In the genomic region with DNA sequence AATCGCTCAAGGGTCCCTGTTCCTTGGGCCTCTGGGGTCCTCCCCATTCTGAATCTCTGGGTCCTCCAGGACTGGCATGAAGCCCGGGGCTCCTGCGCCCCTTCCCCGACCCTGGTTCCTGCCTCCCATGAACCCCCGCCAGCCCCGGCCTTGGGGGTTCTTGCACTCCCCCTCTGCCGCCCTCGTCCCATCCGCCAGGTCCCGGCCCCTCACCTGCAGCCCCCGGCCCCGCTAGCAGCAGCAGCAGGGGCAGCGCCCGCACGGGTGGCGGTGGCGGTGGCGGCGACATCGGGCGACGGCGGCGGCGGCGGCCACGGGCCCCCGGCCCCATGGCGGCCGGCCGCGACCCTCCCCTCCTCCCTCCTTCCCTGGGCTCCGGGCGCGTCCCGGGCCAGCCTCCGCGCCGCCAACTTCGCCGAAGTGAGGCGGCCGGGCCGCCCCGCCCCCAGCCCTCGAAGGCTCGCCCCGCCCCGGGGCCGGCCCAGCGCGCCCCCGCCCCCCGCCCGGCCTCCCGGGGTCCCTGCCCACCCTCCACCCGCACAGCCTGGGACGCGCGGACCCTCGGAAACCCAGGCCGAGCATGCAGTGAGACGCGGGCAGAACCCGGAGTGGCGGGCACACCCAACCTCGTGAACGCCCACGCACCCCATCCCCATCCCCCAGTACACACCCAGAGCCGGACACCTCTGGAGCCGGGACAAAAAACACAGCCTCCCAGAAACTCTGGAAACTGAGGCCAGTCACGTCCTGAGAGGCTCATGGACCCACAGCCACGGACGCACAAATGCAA, we compare ENCODE assay signal across 8 cellular contexts. TPM values are rescaled to one million over a fixed set of nuclear protein-coding genes. Genes with fewer than 3 reads are reported as not detected.
A peak's percentile ranks its signal among the peaks of the same experiment; 100 is the strongest.
DNase-seq lines count a peak whose midpoint lies in the region; ATAC-seq and TF ChIP-seq lines count a peak whose summit lies in the region.

A gene (minus strand): TSS at position 421 of the 790 bp plus-strand sequence. CDS start 90 bp downstream, at position 331.

- peaks cover 15% of the 10 kb centered on the region for H3F3A ChIP-seq in smooth muscle cell (ENCODE audit: low read depth)

- H3K79me2 ChIP-seq in smooth muscle cell (ENCODE audit: low read depth), result peaks cover 16% of the 10 kb centered on the region

- H2AFZ ChIP-seq in smooth muscle cell (ENCODE audit: low read depth), result no peak within 1 kb of the TSS

- H3K9ac ChIP-seq in smooth muscle cell (ENCODE audit: low read depth), result peak within 1 kb of the TSS; percentile 87

- H3K4me1 ChIP-seq in smooth muscle cell (ENCODE audit: low read depth), result peaks cover 8% of the 10 kb centered on the region

- peak within 1 kb of the TSS; percentile 88 for H3K4me3 ChIP-seq in H7 (ENCODE audit: insufficient read depth, low read depth, low read length)
- peak within 1 kb of the TSS; percentile 88 for H3K4me3 ChIP-seq in iPS-11a (ENCODE audit: low read depth, low read length)
- peak within 1 kb of the TSS; percentile 89 for H3K4me3 ChIP-seq in smooth muscle cell

- no peak for ATAC-seq in HG03342 (IDR thresholded peaks at IDR 0.05; ENCODE audit: unreplicated experiment)

- H3K36me3 ChIP-seq in H7 (replicated peaks; ENCODE audit: control insufficient read depth, insufficient read depth, low read length) (peaks cover 6% of the 10 kb centered on the region), smooth muscle cell (ENCODE audit: low read depth) (no peaks in the 10 kb centered on the region)

- TF ChIP-seq CTCF in smooth muscle cell (IDR thresholded peaks at IDR 0.05; ENCODE audit: borderline replicate concordance, insufficient read depth, poor library complexity, severe bottlenecking), result no peak

- H4K20me1 ChIP-seq in smooth muscle cell (ENCODE audit: low read depth), result peaks cover 36% of the 10 kb centered on the region

- 10% methylated on average over 16 of the region's 74 CpGs for WGBS in smooth muscle cell (ENCODE audit: low lambda C conversion rate)

- H3K4me2 ChIP-seq in smooth muscle cell, result peak within 1 kb of the TSS; percentile 99

- H3K27ac ChIP-seq in angular gyrus (ENCODE audit: low read depth, low read length), result peak within 1 kb of the TSS; percentile 19
- H3K27ac ChIP-seq in smooth muscle cell (ENCODE audit: low read depth), result peak within 1 kb of the TSS; percentile 91

- H3K27me3 ChIP-seq in H7 (ENCODE audit: control insufficient read depth, insufficient read depth, low read length) (no peaks in the 10 kb centered on the region), smooth muscle cell (ENCODE audit: low read depth) (no peaks in the 10 kb centered on the region)

- DNase-seq in H7 (peak; percentile 97), smooth muscle cell (lab: John Stamatoyannopoulos, UW; ENCODE audit: unreplicated experiment) (peak; percentile 37), DMS79 treated with DMSO at 0.1 percent for 48 hours (lab: John Stamatoyannopoulos, UW) (no peak)
- no peak for DNase-seq in central memory CD4-positive, alpha-beta T cell
- DNase-seq in activated CD8-positive, alpha-beta memory T cell treated with anti-CD3 and anti-CD28 coated beads for 24 hours, result no peak

- H3K9me3 ChIP-seq in smooth muscle cell (replicated peaks; ENCODE audit: low read depth), result no peaks in the 10 kb centered on the region

RNA-seq across cellular contexts. Expression of the gene that starts here (rescaled TPM):
- total RNA-seq in H7 (2014; rRNA removed; shearing (Covaris generic)), result 47.0 and 52.1 TPM in 2 replicates
- 56.6 and 72.0 TPM in 2 replicates for total RNA-seq in smooth muscle cell
- polyA plus RNA-seq in smooth muscle cell, result 92.5 and 122 TPM in 2 replicates

Comparison
In these comparisons a context has a peak if more than half of its experiments do, and no peak if none do; other contexts are left out.
1. DNase-seq: peak in H7 (single experiment) and smooth muscle cell (single experiment); none in central memory CD4-positive, alpha-beta T cell (single experiment), activated CD8-positive, alpha-beta memory T cell treated with anti-CD3 and anti-CD28 coated beads for 24 hours (single experiment) and DMS79 treated with DMSO at 0.1 percent for 48 hours (single experiment).
2. Peak in every context shown above with its lines, with median percentiles within 50 percentile points of each other: H3K4me3 ChIP-seq.